10 cellular contexts compared by ENCODE assay signal in genomic region chr7:106050743-106051110, GRCh38.
DNase-seq lines count a peak whose midpoint lies in the region; ATAC-seq and TF ChIP-seq lines count a peak whose summit lies in the region.
"Had no signal": no experiment of that assay in that cellular context is flagged by ENCODE, and none has a peak within 500 bp of the region (broad histone marks: within the 10 kb centered on the region; RNA-seq: fewer than 3 reads in every experiment).

No MANE protein-coding gene starts in this region.

- H3K9me3 ChIP-seq in Panc1 (ENCODE audit: control insufficient read depth, insufficient read depth, low read depth, low read length) (no peaks in the 10 kb centered on the region), esophagus squamous epithelium (no peaks in the 10 kb centered on the region), osteoblast (ENCODE audit: low read depth, low read length) (no peaks in the 10 kb centered on the region)

- H4K20me1 ChIP-seq in osteoblast (ENCODE audit: insufficient read depth, low read length): no peaks in the 10 kb centered on the region

- CTCF ChIA-PET in Panc1 (lab: Charles Lee): interaction anchor here (0.6 to 0.7 kb wide), 2 partner anchors 18 to 359 kb away, joined by 3 read pairs; no protein-coding TSS in a partner anchor

- no peak overlapping the region for H3K4me3 ChIP-seq in Panc1 (ENCODE audit: low read depth in 2 of 2, low read length in 2 of 2)
- H3K4me3 ChIP-seq in esophagus squamous epithelium: no peak overlapping the region
- no peak overlapping the region for H3K4me3 ChIP-seq in osteoblast (ENCODE audit: insufficient read depth, low read length)

- H3K27me3 ChIP-seq in Panc1 (ENCODE audit: control insufficient read depth, insufficient read depth, low read length) (peaks cover 2% of the 10 kb centered on the region; the same call in 1 of the 2 replicates), esophagus squamous epithelium (no peaks in the 10 kb centered on the region), osteoblast (ENCODE audit: insufficient read depth, low read length) (peaks cover 33% of the 10 kb centered on the region)

- POLR2A ChIA-PET in Panc1 (lab: Charles Lee): no interaction called here

- H2AFZ ChIP-seq in osteoblast (ENCODE audit: low read length): peak overlapping the region; percentile 23

- peak overlapping the region; percentile 34 for H3K4me2 ChIP-seq in osteoblast (ENCODE audit: insufficient read depth, low read length)

- H3K27ac ChIP-seq in Panc1 (ENCODE audit: low read length) (no peak overlapping the region), esophagus squamous epithelium (peak overlapping the region; percentile 67 to 82 (median 79)), osteoblast (ENCODE audit: low read depth, low read length) (peak overlapping the region; percentile 19)

- TF ChIP-seq POLR2A in esophagus squamous epithelium (IDR thresholded peaks at IDR 0.05): no peak

- WGBS in esophagus squamous epithelium, 2 donors: 29 to 40% methylated on average over 1 to 3 of the region's 5 CpGs

- H3K4me1 ChIP-seq in Panc1 (ENCODE audit: control insufficient read depth, insufficient read depth, low read length) (no peaks in the 10 kb centered on the region; the same call in 1 of the 2 replicates), esophagus squamous epithelium (peaks cover 21 to 50% (median 25%) of the 10 kb centered on the region in 3 donors), osteoblast (ENCODE audit: insufficient read depth, low read length) (peaks cover 15% of the 10 kb centered on the region)

- H3K36me3 ChIP-seq in Panc1 (ENCODE audit: control insufficient read depth, insufficient read depth, low read length) (no peaks in the 10 kb centered on the region), esophagus squamous epithelium (no peaks in the 10 kb centered on the region), osteoblast (ENCODE audit: insufficient read depth, low read length) (no peaks in the 10 kb centered on the region)

- no peak overlapping the region for H3K27ac Mint-ChIP-seq in activated naive CD4-positive, alpha-beta T cell treated with anti-CD3 and anti-CD28 coated beads, Interleukin-2, amount 50 U/mL, for 72 hours
- H3K27ac Mint-ChIP-seq: activated CD4-positive, alpha-beta T cell treated with anti-CD3 and anti-CD28 coated beads for 36 hours had no signal

- 0 out of 2 replicates have a peak, but pooled peaks have one; percentile 17 for ATAC-seq in Panc1
- no peak for ATAC-seq in activated naive CD4-positive, alpha-beta T cell treated with anti-CD3 and anti-CD28 coated beads, Interleukin-2, amount 50 U/mL, for 72 hours
- ATAC-seq: activated CD4-positive, alpha-beta T cell treated with anti-CD3 and anti-CD28 coated beads for 36 hours had no signal

- H3K79me2 ChIP-seq in osteoblast (ENCODE audit: insufficient read depth, low read length): no peaks in the 10 kb centered on the region

- no peaks in the 10 kb centered on the region for H3K36me3 Mint-ChIP-seq in activated naive CD4-positive, alpha-beta T cell treated with anti-CD3 and anti-CD28 coated beads, Interleukin-2, amount 50 U/mL, for 72 hours

- no peaks in the 10 kb centered on the region for H3K9me3 Mint-ChIP-seq in activated naive CD4-positive, alpha-beta T cell treated with anti-CD3 and anti-CD28 coated beads, Interleukin-2, amount 50 U/mL, for 72 hours

- no TSS peak for BruUV-seq in Panc1 (replicated peaks; lab: Mats Ljungman, UMichigan)

- no peak for TF ChIP-seq CTCF in Panc1 (IDR thresholded peaks at IDR 0.05)
- no peak for TF ChIP-seq CTCF in esophagus squamous epithelium (IDR thresholded peaks at IDR 0.05)
- no peak for TF ChIP-seq CTCF in osteoblast (IDR thresholded peaks at IDR 0.05; ENCODE audit: extremely low read depth, low read depth, low read length)

- in situ Hi-C loops in Panc1 (cut with HindIII; ENCODE audit: low pct_unique_long_range_greater_than_20kb, low sequenced_read_pairs): loop anchor here (25.0 kb wide), 1 partner anchor 112 kb away; no protein-coding TSS in a partner anchor

- intact Hi-C loops in Panc1 (cut with micrococcal nuclease; ENCODE audit: unreplicated experiment): no loop called here
- intact Hi-C loops in esophagus squamous epithelium (cut with DNase I): no loop called here

- DNase-seq in AG08395 (ENCODE audit: low spot score): peak; percentile 75
- DNase-seq in Panc1 (ENCODE audit: low read depth, low spot score): no peak
- DNase-seq in esophagus squamous epithelium (lab: John Stamatoyannopoulos, UW): no peak
- peak; percentile 93 for DNase-seq in osteoblast (ENCODE audit: insufficient read length, low spot score, missing footprints)
- no peak for DNase-seq in NCI-H524 (lab: John Stamatoyannopoulos, UW)
- no peak for DNase-seq in NCI-H774 (lab: John Stamatoyannopoulos, UW)
- DNase-seq in activated naive CD4-positive, alpha-beta T cell treated with anti-CD3 and anti-CD28 coated beads, Interleukin-2, amount 50 U/mL, for 72 hours (ENCODE audit: low spot score in 2 of 2): no peak
- DNase-seq in activated CD4-positive, alpha-beta T cell treated with anti-CD3 and anti-CD28 coated beads for 4 hours: no peak
- DNase-seq: activated CD4-positive, alpha-beta T cell treated with anti-CD3 and anti-CD28 coated beads for 36 hours; effector CD4-positive, alpha-beta T cell had no signal

Comparison
In these comparisons a context has a peak if more than half of its experiments do, and no peak if none do; other contexts are left out.
1. DNase-seq: peak in AG08395 (single experiment) and osteoblast (single experiment); none in Panc1 (single experiment), esophagus squamous epithelium (single experiment), NCI-H524 (0 of 2), NCI-H774 (single experiment), activated naive CD4-positive, alpha-beta T cell treated with anti-CD3 and anti-CD28 coated beads, Interleukin-2, amount 50 U/mL, for 72 hours (0 of 2) and activated CD4-positive, alpha-beta T cell treated with anti-CD3 and anti-CD28 coated beads for 4 hours (0 of 2).